Comparison of ENCODE assay signal across 2 cellular contexts in genomic region chr11:68437927-68438657, GRCh38.
TF ChIP-seq lines count a peak whose summit lies in the region.

No MANE protein-coding gene starts in this region.

TF ChIP-seq in SK-N-SH, 30 proteins besides CTCF, POLR2A, EP300 and RAD21 (continued from another document):
- no peak for TF ChIP-seq RXRA (IDR thresholded peaks at IDR 0.05; ENCODE audit: borderline replicate concordance, low read depth)
- TF ChIP-seq SIN3A (IDR thresholded peaks at IDR 0.05; ENCODE audit: borderline replicate concordance, low read depth, low read length) = no peak
- TF ChIP-seq FOXM1 (IDR thresholded peaks at IDR 0.05; ENCODE audit: low read depth) = no peak
- no peak for TF ChIP-seq NRF1 (IDR thresholded peaks at IDR 0.05; ENCODE audit: low read depth, low read length)
- TF ChIP-seq SMC3 (IDR thresholded peaks at IDR 0.05; ENCODE audit: low read depth, low read length) = no peak
- TF ChIP-seq GATA2 (CRISPR knock-in tag; IDR thresholded peaks at IDR 0.05) = no peak
- TF ChIP-seq CHD2 (IDR thresholded peaks at IDR 0.05; ENCODE audit: low read length, partially characterized antibody) = no peak
- TF ChIP-seq, protein P1, sequence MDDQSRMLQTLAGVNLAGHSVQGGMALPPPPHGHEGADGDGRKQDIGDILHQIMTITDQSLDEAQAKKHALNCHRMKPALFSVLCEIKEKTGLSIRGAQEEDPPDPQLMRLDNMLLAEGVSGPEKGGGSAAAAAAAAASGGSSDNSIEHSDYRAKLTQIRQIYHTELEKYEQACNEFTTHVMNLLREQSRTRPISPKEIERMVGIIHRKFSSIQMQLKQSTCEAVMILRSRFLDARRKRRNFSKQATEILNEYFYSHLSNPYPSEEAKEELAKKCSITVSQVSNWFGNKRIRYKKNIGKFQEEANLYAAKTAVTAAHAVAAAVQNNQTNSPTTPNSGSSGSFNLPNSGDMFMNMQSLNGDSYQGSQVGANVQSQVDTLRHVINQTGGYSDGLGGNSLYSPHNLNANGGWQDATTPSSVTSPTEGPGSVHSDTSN (IDR thresholded peaks at IDR 0.05) = no peak
- no peak for TF ChIP-seq ELF1 (IDR thresholded peaks at IDR 0.05)
- TF ChIP-seq USF2 (IDR thresholded peaks at IDR 0.05; ENCODE audit: borderline replicate concordance, low read depth, low read length) = no peak
- TF ChIP-seq FOXJ3 (CRISPR knock-in tag; IDR thresholded peaks at IDR 0.05) = no peak

TF ChIP-seq in SK-N-SH treated with all-trans-retinoic acid at 6 μM for 48 hours, 23 proteins besides CTCF, POLR2A, EP300 and RAD21 (continued from another document):
- no peak for TF ChIP-seq OSR1 (CRISPR knock-in tag; IDR thresholded peaks at IDR 0.05)
- TF ChIP-seq, protein P2, sequence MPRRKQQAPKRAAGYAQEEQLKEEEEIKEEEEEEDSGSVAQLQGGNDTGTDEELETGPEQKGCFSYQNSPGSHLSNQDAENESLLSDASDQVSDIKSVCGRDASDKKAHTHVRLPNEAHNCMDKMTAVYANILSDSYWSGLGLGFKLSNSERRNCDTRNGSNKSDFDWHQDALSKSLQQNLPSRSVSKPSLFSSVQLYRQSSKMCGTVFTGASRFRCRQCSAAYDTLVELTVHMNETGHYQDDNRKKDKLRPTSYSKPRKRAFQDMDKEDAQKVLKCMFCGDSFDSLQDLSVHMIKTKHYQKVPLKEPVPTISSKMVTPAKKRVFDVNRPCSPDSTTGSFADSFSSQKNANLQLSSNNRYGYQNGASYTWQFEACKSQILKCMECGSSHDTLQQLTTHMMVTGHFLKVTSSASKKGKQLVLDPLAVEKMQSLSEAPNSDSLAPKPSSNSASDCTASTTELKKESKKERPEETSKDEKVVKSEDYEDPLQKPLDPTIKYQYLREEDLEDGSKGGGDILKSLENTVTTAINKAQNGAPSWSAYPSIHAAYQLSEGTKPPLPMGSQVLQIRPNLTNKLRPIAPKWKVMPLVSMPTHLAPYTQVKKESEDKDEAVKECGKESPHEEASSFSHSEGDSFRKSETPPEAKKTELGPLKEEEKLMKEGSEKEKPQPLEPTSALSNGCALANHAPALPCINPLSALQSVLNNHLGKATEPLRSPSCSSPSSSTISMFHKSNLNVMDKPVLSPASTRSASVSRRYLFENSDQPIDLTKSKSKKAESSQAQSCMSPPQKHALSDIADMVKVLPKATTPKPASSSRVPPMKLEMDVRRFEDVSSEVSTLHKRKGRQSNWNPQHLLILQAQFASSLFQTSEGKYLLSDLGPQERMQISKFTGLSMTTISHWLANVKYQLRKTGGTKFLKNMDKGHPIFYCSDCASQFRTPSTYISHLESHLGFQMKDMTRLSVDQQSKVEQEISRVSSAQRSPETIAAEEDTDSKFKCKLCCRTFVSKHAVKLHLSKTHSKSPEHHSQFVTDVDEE (CRISPR knock-in tag; IDR thresholded peaks at IDR 0.05) = no peak
- no peak for TF ChIP-seq RARB (CRISPR knock-in tag; IDR thresholded peaks at IDR 0.05)
- no peak for TF ChIP-seq ZFP3 (CRISPR knock-in tag; IDR thresholded peaks at IDR 0.05)
- no peak for TF ChIP-seq CSRNP3 (CRISPR knock-in tag; IDR thresholded peaks at IDR 0.05)
- TF ChIP-seq TCF4 (CRISPR knock-in tag; IDR thresholded peaks at IDR 0.05; ENCODE audit: borderline replicate concordance) = no peak
